ENCODE assay signal across 1 cellular context in genomic region chr16:31142109-31143035, GRCh38.
TF ChIP-seq lines count a peak whose summit lies in the region.

No MANE protein-coding gene starts in this region.

TF ChIP-seq in K562, 482 proteins besides CTCF, POLR2A, EP300 and RAD21 (continued from another document and continues in another):
- TF ChIP-seq ZNF395 (CRISPR knock-in tag; IDR thresholded peaks at IDR 0.05), result peak; percentile 40; the same call in 1 of the 2 replicates
- TF ChIP-seq ZNF282 (CRISPR knock-in tag; IDR thresholded peaks at IDR 0.05), result no peak
- no peak for TF ChIP-seq SNRNP70 (optimal IDR thresholded peaks at IDR 0.05; ENCODE audit: low read depth, low read length)
- no peak for TF ChIP-seq NFIX (CRISPR knock-in tag; IDR thresholded peaks at IDR 0.05; ENCODE audit: low read depth)
- no peak for TF ChIP-seq ATF3 (IDR thresholded peaks at IDR 0.05)
- TF ChIP-seq ATF3 (CRISPR knock-in tag; conservative IDR thresholded peaks at IDR 0.05), result no peak
- no peak for TF ChIP-seq CREB1 (IDR thresholded peaks at IDR 0.05)
- peak; percentile 65 for TF ChIP-seq CREB1 (CRISPR knock-in tag; IDR thresholded peaks at IDR 0.05)
- no peak for TF ChIP-seq ELK3 (CRISPR knock-in tag; IDR thresholded peaks at IDR 0.05)
- peak; percentile 57; the same call in 1 of the 2 replicates for TF ChIP-seq GABPA (tag; conservative IDR thresholded peaks at IDR 0.05; ENCODE audit: low read depth)
- TF ChIP-seq CTBP1 (IDR thresholded peaks at IDR 0.05; ENCODE audit: borderline replicate concordance), result peak; percentile 93
- no peak for TF ChIP-seq E2F8 (IDR thresholded peaks at IDR 0.05; ENCODE audit: low read depth, partially characterized antibody)
- TF ChIP-seq ZNF217 (CRISPR knock-in tag; IDR thresholded peaks at IDR 0.05), result no peak
- peak; percentile 20; the same call in 1 of the 2 replicates for TF ChIP-seq CBX1 (IDR thresholded peaks at IDR 0.05; ENCODE audit: low read depth)
- TF ChIP-seq ZBTB1 (CRISPR knock-in tag; IDR thresholded peaks at IDR 0.05; ENCODE audit: borderline replicate concordance, low read depth), result no peak
- no peak for TF ChIP-seq ZNF584 (CRISPR knock-in tag; IDR thresholded peaks at IDR 0.05; ENCODE audit: low read depth)
- TF ChIP-seq ZNF444 (CRISPR knock-in tag; IDR thresholded peaks at IDR 0.05), result no peak
- TF ChIP-seq BMI1 (IDR thresholded peaks at IDR 0.05; ENCODE audit: low read length), result no peak
- no peak for TF ChIP-seq YBX1 (IDR thresholded peaks at IDR 0.05)
- no peak for TF ChIP-seq ZNF77 (CRISPR knock-in tag; IDR thresholded peaks at IDR 0.05)
- TF ChIP-seq ZBTB33 (CRISPR knock-in tag; IDR thresholded peaks at IDR 0.05), result peak; percentile 95
- no peak for TF ChIP-seq SLC30A9 (CRISPR knock-in tag; IDR thresholded peaks at IDR 0.05)
- TF ChIP-seq ZNF780A (CRISPR knock-in tag; IDR thresholded peaks at IDR 0.05), result no peak
- TF ChIP-seq ZNF592 (IDR thresholded peaks at IDR 0.05), result peak; percentile 79
- peak; percentile 94 for TF ChIP-seq VEZF1 (CRISPR knock-in tag; IDR thresholded peaks at IDR 0.05)
- TF ChIP-seq ELF2 (CRISPR knock-in tag; IDR thresholded peaks at IDR 0.05), result no peak; the same call in 1 of the 2 replicates
- TF ChIP-seq SRSF1 (IDR thresholded peaks at IDR 0.05; ENCODE audit: low read depth, low read length), result no peak
- TF ChIP-seq NCOR1 (IDR thresholded peaks at IDR 0.05), result no peak
- TF ChIP-seq POLR2B (IDR thresholded peaks at IDR 0.05; ENCODE audit: low read depth, partially characterized antibody), result no peak
- TF ChIP-seq ZFP91 (CRISPR knock-in tag; IDR thresholded peaks at IDR 0.05), result no peak
- no peak for TF ChIP-seq CREBBP (IDR thresholded peaks at IDR 0.05; ENCODE audit: low read depth, low read length)
- TF ChIP-seq ARNT (IDR thresholded peaks at IDR 0.05), result no peak
- no peak for TF ChIP-seq RREB1 (CRISPR knock-in tag; IDR thresholded peaks at IDR 0.05)
- TF ChIP-seq ZNF232 (CRISPR knock-in tag; IDR thresholded peaks at IDR 0.05), result no peak
- TF ChIP-seq ARID3A (IDR thresholded peaks at IDR 0.05; ENCODE audit: borderline replicate concordance, low read depth, low read length), result no peak
